ENCODE assay signal across 14 cellular contexts in genomic region chr2:20164061-20164733, GRCh38.
DNase-seq lines count a peak whose midpoint lies in the region; ATAC-seq, FAIRE-seq and TF ChIP-seq lines count a peak whose summit lies in the region.
"Had no signal": no experiment of that assay in that cellular context is flagged by ENCODE, and none has a peak within 500 bp of the region (broad histone marks: within the 10 kb centered on the region; RNA-seq: fewer than 3 reads in every experiment).

No MANE protein-coding gene starts in this region.

- H3K9me3 ChIP-seq in GM12878 (replicated peaks; ENCODE audit: control insufficient read depth, insufficient read depth, low read length): no peaks in the 10 kb centered on the region
- H3K9me3 ChIP-seq: neutrophil, stomach had no signal

- DNase-seq in activated CD8-positive, alpha-beta memory T cell treated with anti-CD3 and anti-CD28 coated beads, Interleukin-2, amount 10 ng/mL, durations not matched to agents 7 days and 5 days: no peak
- no peak for DNase-seq in activated CD8-positive, alpha-beta memory T cell treated with anti-CD3 and anti-CD28 coated beads, Interleukin-2, amount 50 U/mL, for 4 hours
- peak; percentile 6 for DNase-seq in NCI-H1092 (lab: John Stamatoyannopoulos, UW)
- DNase-seq in GM12878 (ENCODE audit: low read depth, low spot score): no peak
- no peak for DNase-seq in stimulated activated naive B cell treated with anti-CD40 and anti-IgM and Interleukin-4, amounts not matched to agents 10 μg/mL and 1 μg/mL and 100 μg/mL, for 72 hours
- no peak for DNase-seq in amygdala (lab: John Stamatoyannopoulos, UW)
- DNase-seq: activated B cell treated with CpG ODN at 0.5 μM for 24 hours, cortex of kidney, HFFc6, stomach had no signal

- TF ChIP-seq RAD21 in GM12878 (IDR thresholded peaks at IDR 0.05; ENCODE audit: insufficient read depth, low read depth, low read length): no peak

- CTCF ChIA-PET in activated CD8-positive, alpha-beta memory T cell treated with anti-CD3 and anti-CD28 coated beads, Interleukin-2, amount 10 ng/mL, durations not matched to agents 7 days and 5 days (lab: Charles Lee): no interaction called here
- CTCF ChIA-PET in GM12878 (lab: Yijun Ruan, JAX): no interaction called here

- WGBS in GM12878 (ENCODE audit: insufficient coverage, insufficient replicate concordance, low lambda C conversion rate, missing lambda C conversion rate): 87% methylated on average over 10 of the region's 10 CpGs

- peaks cover 17% of the 10 kb centered on the region for H3K27me3 Mint-ChIP-seq in activated CD8-positive, alpha-beta memory T cell treated with anti-CD3 and anti-CD28 coated beads, Interleukin-2, amount 10 ng/mL, durations not matched to agents 7 days and 5 days
- peaks cover 0 to 15% of the 10 kb centered on the region in 2 donors for H3K27me3 Mint-ChIP-seq in stimulated activated naive B cell treated with anti-CD40 and anti-IgM and Interleukin-4, amounts not matched to agents 10 μg/mL and 1 μg/mL and 100 μg/mL, for 72 hours

- no peaks in the 10 kb centered on the region for H3K4me1 Mint-ChIP-seq in activated CD8-positive, alpha-beta memory T cell treated with anti-CD3 and anti-CD28 coated beads, Interleukin-2, amount 10 ng/mL, durations not matched to agents 7 days and 5 days
- no peaks in the 10 kb centered on the region for H3K4me1 Mint-ChIP-seq in stimulated activated naive B cell treated with anti-CD40 and anti-IgM and Interleukin-4, amounts not matched to agents 10 μg/mL and 1 μg/mL and 100 μg/mL, for 72 hours
- H3K4me1 Mint-ChIP-seq: activated B cell treated with CpG ODN at 0.5 μM for 24 hours, B cell had no signal

- H3K27me3 ChIP-seq in GM12878 (replicated peaks in 1 of 2; ENCODE audit: control insufficient read depth in 2 of 2, insufficient read depth in 2 of 2, low read length in 1 of 2): no peaks in the 10 kb centered on the region
- H3K27me3 ChIP-seq: neutrophil had no signal

- no peak for TF ChIP-seq CTCF in GM12878 (IDR thresholded peaks at IDR 0.05 in 2 of 3, conservative IDR thresholded peaks at IDR 0.05 in 1 of 3; ENCODE audit: control insufficient read depth in 2 of 3, extremely low read depth in 1 of 3, insufficient read depth in 1 of 3, low read depth in 3 of 3, low read length in 3 of 3)

- H3K79me2 ChIP-seq in GM12878 (ENCODE audit: control insufficient read depth, insufficient read depth, low read length): no peaks in the 10 kb centered on the region

- TF ChIP-seq EP300 in GM12878 (IDR thresholded peaks at IDR 0.05; ENCODE audit: borderline replicate concordance in 1 of 2, control insufficient read depth in 1 of 2, low read depth in 2 of 2, low read length in 2 of 2): no peak

- FAIRE-seq in GM12878 (lab: Jason Lieb, UNC): no peak

- POLR2A ChIA-PET in GM12878 (lab: Charles Lee): no interaction called here

- peak; percentile 38 for ATAC-seq in activated CD8-positive, alpha-beta memory T cell treated with anti-CD3 and anti-CD28 coated beads, Interleukin-2, amount 10 ng/mL, durations not matched to agents 7 days and 5 days
- ATAC-seq in GM12878 (peak; percentile 54), GM21576 (IDR thresholded peaks at IDR 0.05; ENCODE audit: unreplicated experiment) (no peak), GM21515 (IDR thresholded peaks at IDR 0.05; ENCODE audit: unreplicated experiment) (no peak)
- peak; percentile 24 to 33 for ATAC-seq in stimulated activated naive B cell treated with anti-CD40 and anti-IgM and Interleukin-4, amounts not matched to agents 10 μg/mL and 1 μg/mL and 100 μg/mL, for 72 hours (replicated peaks)

- no peak overlapping the region for H2AFZ ChIP-seq in GM12878 (ENCODE audit: control insufficient read depth, low read depth, low read length)

- intact Hi-C loops in GM12878 (cut with micrococcal nuclease; ENCODE audit: unreplicated experiment): no loop called here

- no peak overlapping the region for H3K4me2 ChIP-seq in GM12878 (ENCODE audit: control insufficient read depth, insufficient read depth)

- no peak overlapping the region for H3K4me3 ChIP-seq in GM12878
- H3K4me3 ChIP-seq: stomach had no signal

- no peaks in the 10 kb centered on the region for H3K9me3 Mint-ChIP-seq in activated CD8-positive, alpha-beta memory T cell treated with anti-CD3 and anti-CD28 coated beads, Interleukin-2, amount 10 ng/mL, durations not matched to agents 7 days and 5 days (ENCODE audit: low read depth)
- peaks cover 3 to 4% of the 10 kb centered on the region in 2 donors for H3K9me3 Mint-ChIP-seq in stimulated activated naive B cell treated with anti-CD40 and anti-IgM and Interleukin-4, amounts not matched to agents 10 μg/mL and 1 μg/mL and 100 μg/mL, for 72 hours
- H3K9me3 Mint-ChIP-seq: activated B cell treated with CpG ODN at 0.5 μM for 24 hours, HFFc6 had no signal

- H3K36me3 Mint-ChIP-seq in activated CD8-positive, alpha-beta memory T cell treated with anti-CD3 and anti-CD28 coated beads, Interleukin-2, amount 10 ng/mL, durations not matched to agents 7 days and 5 days: no peaks in the 10 kb centered on the region
- no peaks in the 10 kb centered on the region for H3K36me3 Mint-ChIP-seq in stimulated activated naive B cell treated with anti-CD40 and anti-IgM and Interleukin-4, amounts not matched to agents 10 μg/mL and 1 μg/mL and 100 μg/mL, for 72 hours

- no peak overlapping the region for H3K4me3 Mint-ChIP-seq in activated CD8-positive, alpha-beta memory T cell treated with anti-CD3 and anti-CD28 coated beads, Interleukin-2, amount 10 ng/mL, durations not matched to agents 7 days and 5 days
- no peak overlapping the region for H3K4me3 Mint-ChIP-seq in stimulated activated naive B cell treated with anti-CD40 and anti-IgM and Interleukin-4, amounts not matched to agents 10 μg/mL and 1 μg/mL and 100 μg/mL, for 72 hours
- H3K4me3 Mint-ChIP-seq: activated B cell treated with CpG ODN at 0.5 μM for 24 hours, B cell, HFFc6 had no signal

- H3K27ac ChIP-seq in GM12878 (ENCODE audit: control insufficient read depth, insufficient read depth): no peak overlapping the region
- H3K27ac ChIP-seq: neutrophil, stomach had no signal

- peaks cover 13% of the 10 kb centered on the region for H3K4me1 ChIP-seq in GM12878 (ENCODE audit: control insufficient read depth, insufficient read depth, low read length)
- H3K4me1 ChIP-seq: stomach had no signal

- TF ChIP-seq POLR2A in GM12878 (IDR thresholded peaks at IDR 0.05; ENCODE audit: low read depth, low read length): no peak

- no peak overlapping the region for H3K9ac ChIP-seq in GM12878 (ENCODE audit: control insufficient read depth, insufficient read depth, low read length)

- RAD21 ChIA-PET in GM12878 (lab: Charles Lee; ENCODE audit: unreplicated experiment): no interaction called here

- H3K36me3 ChIP-seq in GM12878 (ENCODE audit: control insufficient read depth in 2 of 2, insufficient read depth in 2 of 2, low read length in 1 of 2): no peaks in the 10 kb centered on the region
- H3K36me3 ChIP-seq: neutrophil, stomach had no signal

- H4K20me1 ChIP-seq in GM12878 (ENCODE audit: control insufficient read depth, insufficient read depth): no peaks in the 10 kb centered on the region

- no TSS peak for BruUV-seq in GM12878 (replicated peaks; lab: Mats Ljungman, UMichigan)

- no peak overlapping the region for H3K27ac Mint-ChIP-seq in activated CD8-positive, alpha-beta memory T cell treated with anti-CD3 and anti-CD28 coated beads, Interleukin-2, amount 10 ng/mL, durations not matched to agents 7 days and 5 days
- H3K27ac Mint-ChIP-seq in stimulated activated naive B cell treated with anti-CD40 and anti-IgM and Interleukin-4, amounts not matched to agents 10 μg/mL and 1 μg/mL and 100 μg/mL, for 72 hours: no peak overlapping the region
- H3K27ac Mint-ChIP-seq: activated B cell treated with CpG ODN at 0.5 μM for 24 hours, B cell, HFFc6 had no signal

- in situ Hi-C loops in GM12878 (cut with MboI): no loop called here

- SMC1A ChIA-PET in GM12878 (lab: Charles Lee; ENCODE audit: uncharacterized antibody, unreplicated experiment): interaction anchor here (1.3 kb wide), 1 partner anchor 12 kb away, joined by 3 read pairs; no protein-coding TSS in a partner anchor

TF ChIP-seq in GM12878, 131 proteins besides CTCF, POLR2A, EP300 and RAD21:
- TF ChIP-seq GATAD2B (conservative IDR thresholded peaks at IDR 0.05; ENCODE audit: low read depth) (no peak), IKZF2 (IDR thresholded peaks at IDR 0.05) (peak in 1 of 2 experiments; percentile 33; a peak in 1 of 4 replicates)

Comparison
In these comparisons a context has a peak if more than half of its experiments do, and no peak if none do; other contexts are left out.
1. ATAC-seq: peak in activated CD8-positive, alpha-beta memory T cell treated with anti-CD3 and anti-CD28 coated beads, Interleukin-2, amount 10 ng/mL, durations not matched to agents 7 days and 5 days (single experiment), GM12878 (single experiment) and stimulated activated naive B cell treated with anti-CD40 and anti-IgM and Interleukin-4, amounts not matched to agents 10 μg/mL and 1 μg/mL and 100 μg/mL, for 72 hours (2 of 2); none in GM21576 (single experiment) and GM21515 (single experiment).